ENCODE assay signal across 12 cellular contexts in the genomic region with DNA sequence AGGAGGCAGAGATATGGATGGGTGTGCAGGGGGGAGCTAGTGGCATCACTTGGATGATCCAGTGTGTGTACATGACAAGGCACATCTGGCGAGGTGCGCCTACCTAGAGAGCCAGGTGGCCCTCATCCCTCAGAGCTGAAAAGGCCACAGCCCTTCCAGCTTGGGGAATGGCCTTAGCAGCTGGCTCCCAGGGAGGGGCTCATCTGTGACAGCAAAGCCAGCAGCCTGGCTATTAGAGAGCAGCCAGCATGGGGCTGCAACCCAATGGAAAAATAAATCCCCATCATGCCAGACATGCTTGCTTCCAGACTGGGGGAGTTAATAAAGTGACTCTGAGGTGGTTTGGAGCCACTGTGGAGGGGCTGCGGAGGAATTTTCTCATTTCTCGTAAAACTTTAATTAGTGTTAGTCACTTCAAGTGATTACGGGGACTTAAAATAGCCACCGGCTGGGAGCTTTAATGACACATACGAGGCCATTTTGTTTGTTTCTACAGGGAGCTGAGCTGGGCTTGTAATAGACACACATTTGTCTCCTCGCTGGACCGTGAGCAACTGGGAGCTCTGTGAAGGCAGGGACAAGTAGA.
"Had no signal": no experiment of that assay in that cellular context is flagged by ENCODE, and none has a peak within 500 bp of the region (broad histone marks: within the 10 kb centered on the region; RNA-seq: fewer than 3 reads in every experiment).

No MANE protein-coding gene starts in this region.

- H3K27ac ChIP-seq: pancreas, stomach, thoracic aorta had no signal

- H3K27me3 ChIP-seq: pancreas had no signal

- DNase-seq: activated CD4-positive, alpha-beta T cell treated with anti-CD3 and anti-CD28 coated beads, Interleukin-2, amount 50 U/mL, for 1 hour; activated CD4-positive, CD25-positive, alpha-beta regulatory T cell; activated T-cell treated with anti-CD3 and anti-CD28 coated beads for 4 hours; endodermal cell; hippocampal formation; pancreas; stimulated activated CD4-positive, alpha-beta T cell treated with anti-CD3 and anti-CD28 coated beads, Interleukin-15, amount 100 ng/mL, for 24 hours; stimulated activated CD4-positive, alpha-beta T cell treated with anti-CD3 and anti-CD28 coated beads, Interleukin-4, amount 100 ng/mL, for 24 hours; stomach; T-helper 2 cell had no signal

- H3K4me3 ChIP-seq: pancreas, stomach, thoracic aorta had no signal

- H3K4me1 ChIP-seq: pancreas, stomach had no signal

- H3K9me3 ChIP-seq: pancreas, thoracic aorta had no signal

- H3K36me3 ChIP-seq: pancreas, stomach, thoracic aorta had no signal

- FAIRE-seq: pancreas, TTC549 had no signal
